Comparison of ENCODE assay signal across 8 cellular contexts in genomic region chr20:35618032-35618371, GRCh38. TPM values are rescaled to one million over a fixed set of nuclear protein-coding genes. Genes with fewer than 3 reads are reported as not detected.
DNase-seq lines count a peak whose midpoint lies in the region; ATAC-seq and TF ChIP-seq lines count a peak whose summit lies in the region.

No MANE protein-coding gene starts in this region.

- H3K4me2 ChIP-seq in Loucy (ENCODE audit: low read depth, low read length, poor library complexity, severe bottlenecking) = peak overlapping the region; percentile 96

- H3K9ac ChIP-seq in Loucy (ENCODE audit: low read depth, low read length, poor library complexity, severe bottlenecking) = peak overlapping the region; percentile 75

- peaks cover 14% of the 10 kb centered on the region for H3K27me3 Mint-ChIP-seq in nephron progenitor cell (ENCODE audit: low read depth, poor library complexity)

- peak overlapping the region; percentile 94 for H3K27ac Mint-ChIP-seq in nephron progenitor cell

- no peak for TF ChIP-seq CTCF in BE2C (IDR thresholded peaks at IDR 0.05; ENCODE audit: low read depth, low read length)
- TF ChIP-seq CTCF in Loucy (conservative IDR thresholded peaks at IDR 0.05; ENCODE audit: low read length) = no peak
- TF ChIP-seq CTCF in choroid plexus epithelial cell (conservative IDR thresholded peaks at IDR 0.05; ENCODE audit: low read depth, low read length) = no peak
- no peak for TF ChIP-seq CTCF in nephron progenitor cell (IDR thresholded peaks at IDR 0.05)

- no peaks in the 10 kb centered on the region for H4K20me1 ChIP-seq in Loucy (ENCODE audit: insufficient read depth, low read length, poor library complexity, severe bottlenecking)

- H3K36me3 ChIP-seq in BE2C (no peaks in the 10 kb centered on the region; the same call in 1 of the 2 replicates), Loucy (ENCODE audit: insufficient read depth, low read length) (no peaks in the 10 kb centered on the region; the same call in 1 of the 2 replicates)

- H2AFZ ChIP-seq in Loucy (ENCODE audit: low read length) = peak overlapping the region; percentile 84

- H3K79me2 ChIP-seq in Loucy (ENCODE audit: insufficient read depth, low read length) = no peaks in the 10 kb centered on the region

- H3F3A ChIP-seq in Loucy (ENCODE audit: low read depth) = 0 out of 2 replicates have a peak, but pooled peaks cover 2% of the 10 kb centered on the region

- H3K9me3 Mint-ChIP-seq in nephron progenitor cell = no peaks in the 10 kb centered on the region

- peak overlapping the region; percentile 91 for H3K4me3 Mint-ChIP-seq in nephron progenitor cell

- DNase-seq in BE2C (no peak), choroid plexus epithelial cell (ENCODE audit: low read depth) (no peak), nephron progenitor cell (no peak), HUDEP-2 (lab: John Stamatoyannopoulos, UW; ENCODE audit: unreplicated experiment in 76 of 76) (no peak), NAMALWA (ENCODE audit: low spot score) (no peak)

- H3K27me3 ChIP-seq in BE2C (no peaks in the 10 kb centered on the region), Loucy (ENCODE audit: insufficient read depth, low read length, poor library complexity, severe bottlenecking) (no peaks in the 10 kb centered on the region)

- H3K4me1 ChIP-seq in BE2C = peaks cover 9% of the 10 kb centered on the region
- H3K4me1 ChIP-seq in Loucy (ENCODE audit: insufficient read depth, low read length, poor library complexity, severe bottlenecking) = peaks cover 28% of the 10 kb centered on the region

- ATAC-seq in GM21576 (IDR thresholded peaks at IDR 0.05; ENCODE audit: unreplicated experiment) (no peak), GM19395 (IDR thresholded peaks at IDR 0.05; ENCODE audit: unreplicated experiment) (no peak)

- H3K4me3 ChIP-seq in BE2C (ENCODE audit: low read depth, low read length) = peak overlapping the region; percentile 80
- peak overlapping the region; percentile 77 for H3K4me3 ChIP-seq in Loucy (ENCODE audit: low read length, poor library complexity, severe bottlenecking)
- peak overlapping the region; percentile 72 for H3K4me3 ChIP-seq in choroid plexus epithelial cell (ENCODE audit: low read depth, low read length)

- no peaks in the 10 kb centered on the region for H3K9me3 ChIP-seq in BE2C
- no peaks in the 10 kb centered on the region for H3K9me3 ChIP-seq in Loucy (ENCODE audit: insufficient read depth, low read depth, low read length)

- peaks cover 9% of the 10 kb centered on the region for H3K36me3 Mint-ChIP-seq in nephron progenitor cell (ENCODE audit: low read depth)

- H3K9me2 ChIP-seq in Loucy (replicated peaks; ENCODE audit: low read depth, low read length) = no peaks in the 10 kb centered on the region

- H3K4me1 Mint-ChIP-seq in nephron progenitor cell = peaks cover 24% of the 10 kb centered on the region

RNA-seq across cellular contexts. Expression of gene SPAG4, which starts 2.4 kb away (rescaled TPM):
- 4.7 TPM for polyA plus RNA-seq in BE2C (2012; ENCODE audit: insufficient read depth, insufficient read length, low read depth)

RNA-seq across cellular contexts. Expression of gene CPNE1, which starts 46.7 kb away (rescaled TPM):
- 549 TPM for polyA plus RNA-seq in BE2C (2012; ENCODE audit: insufficient read depth, insufficient read length, low read depth)

RNA-seq across cellular contexts. Expression of gene RBM12, which starts 46.7 kb away (rescaled TPM):
- 41.7 TPM for polyA plus RNA-seq in BE2C (2012; ENCODE audit: insufficient read depth, insufficient read length, low read depth)
